ENCODE assay signal across 1 cellular context in genomic region chr15:68228143-68228970, GRCh38.
TF ChIP-seq lines count a peak whose summit lies in the region.

No MANE protein-coding gene starts in this region.

TF ChIP-seq in HepG2, 621 proteins besides CTCF, POLR2A, EP300 and RAD21 (continued from another document and continues in another):
- TF ChIP-seq ZSCAN5A (CRISPR knock-in tag; IDR thresholded peaks at IDR 0.05; ENCODE audit: borderline replicate concordance): no peak
- TF ChIP-seq ZNF362 (CRISPR knock-in tag; IDR thresholded peaks at IDR 0.05; ENCODE audit: borderline replicate concordance): no peak
- TF ChIP-seq ZNF138 (CRISPR knock-in tag; IDR thresholded peaks at IDR 0.05; ENCODE audit: low read depth): no peak
- peak; percentile 67; the same call in 1 of the 2 replicates for TF ChIP-seq ZNF703 (CRISPR knock-in tag; IDR thresholded peaks at IDR 0.05; ENCODE audit: borderline replicate concordance)
- TF ChIP-seq PRDM15 (CRISPR knock-in tag; IDR thresholded peaks at IDR 0.05): no peak
- no peak for TF ChIP-seq ZNF451 (CRISPR knock-in tag; IDR thresholded peaks at IDR 0.05)
- no peak for TF ChIP-seq RERE (CRISPR knock-in tag; IDR thresholded peaks at IDR 0.05; ENCODE audit: low read depth)
- TF ChIP-seq SNAI1 (CRISPR knock-in tag; IDR thresholded peaks at IDR 0.05; ENCODE audit: borderline replicate concordance): no peak
- no peak; the same call in 1 of the 2 replicates for TF ChIP-seq KDM4B (CRISPR knock-in tag; IDR thresholded peaks at IDR 0.05)
- TF ChIP-seq ZNF275 (CRISPR knock-in tag; IDR thresholded peaks at IDR 0.05; ENCODE audit: borderline replicate concordance): no peak
- no peak for TF ChIP-seq NONO (IDR thresholded peaks at IDR 0.05)
- TF ChIP-seq NONO (CRISPR knock-in tag; conservative IDR thresholded peaks at IDR 0.05): peak; percentile 58; the same call in 1 of the 2 replicates
- TF ChIP-seq NR2F1 (CRISPR knock-in tag; IDR thresholded peaks at IDR 0.05): no peak
- TF ChIP-seq MEIS2 (CRISPR knock-in tag; IDR thresholded peaks at IDR 0.05): no peak
- TF ChIP-seq ZNF30 (CRISPR knock-in tag; IDR thresholded peaks at IDR 0.05): no peak
- TF ChIP-seq ELK4 (CRISPR knock-in tag; IDR thresholded peaks at IDR 0.05; ENCODE audit: borderline replicate concordance): no peak
- no peak for TF ChIP-seq SETDB1 (CRISPR knock-in tag; IDR thresholded peaks at IDR 0.05; ENCODE audit: borderline replicate concordance)
- no peak for TF ChIP-seq MTF1 (CRISPR knock-in tag; IDR thresholded peaks at IDR 0.05)
- TF ChIP-seq ZBTB42 (CRISPR knock-in tag; IDR thresholded peaks at IDR 0.05): no peak
- TF ChIP-seq MLXIP (CRISPR knock-in tag; IDR thresholded peaks at IDR 0.05; ENCODE audit: borderline replicate concordance): no peak
- no peak; the same call in 1 of the 2 replicates for TF ChIP-seq KMT2A (CRISPR knock-in tag; IDR thresholded peaks at IDR 0.05)
- no peak for TF ChIP-seq ZNF891 (CRISPR knock-in tag; IDR thresholded peaks at IDR 0.05)
- TF ChIP-seq ZBTB25 (CRISPR knock-in tag; IDR thresholded peaks at IDR 0.05): no peak
- TF ChIP-seq TEAD2 (CRISPR knock-in tag; IDR thresholded peaks at IDR 0.05): no peak
- TF ChIP-seq ZNF605 (CRISPR knock-in tag; IDR thresholded peaks at IDR 0.05): peak; percentile 21; the same call in 1 of the 2 replicates
- no peak for TF ChIP-seq PREB (CRISPR knock-in tag; IDR thresholded peaks at IDR 0.05)
- TF ChIP-seq HNRNPLL (IDR thresholded peaks at IDR 0.05; ENCODE audit: low read depth, low read length, poor library complexity, severe bottlenecking): no peak
- TF ChIP-seq ZNF335 (CRISPR knock-in tag; IDR thresholded peaks at IDR 0.05): no peak
- TF ChIP-seq PHF5A (CRISPR knock-in tag; IDR thresholded peaks at IDR 0.05; ENCODE audit: low read depth, unreplicated experiment): no peak
- no peak for TF ChIP-seq NBN (conservative IDR thresholded peaks at IDR 0.05)
- no peak for TF ChIP-seq DRAP1 (CRISPR knock-in tag; IDR thresholded peaks at IDR 0.05)
- no peak for TF ChIP-seq BRCA1 (CRISPR knock-in tag; IDR thresholded peaks at IDR 0.05)
- TF ChIP-seq ZNF263 (CRISPR knock-in tag; IDR thresholded peaks at IDR 0.05): 0 out of 2 replicates have a peak, but pooled peaks have one; percentile 22
- no peak for TF ChIP-seq TARDBP (CRISPR knock-in tag; IDR thresholded peaks at IDR 0.05)
- TF ChIP-seq ZNF652 (CRISPR knock-in tag; IDR thresholded peaks at IDR 0.05; ENCODE audit: borderline replicate concordance, low read depth): no peak
- no peak for TF ChIP-seq PAWR (CRISPR knock-in tag; IDR thresholded peaks at IDR 0.05; ENCODE audit: borderline replicate concordance)
- no peak for TF ChIP-seq ZBTB3 (CRISPR knock-in tag; IDR thresholded peaks at IDR 0.05; ENCODE audit: borderline replicate concordance, low read depth)
- no peak for TF ChIP-seq KDM6A (CRISPR knock-in tag; IDR thresholded peaks at IDR 0.05; ENCODE audit: low read depth)
- TF ChIP-seq ATM (IDR thresholded peaks at IDR 0.05; ENCODE audit: borderline replicate concordance): no peak
- no peak for TF ChIP-seq ZNF550 (CRISPR knock-in tag; IDR thresholded peaks at IDR 0.05; ENCODE audit: borderline replicate concordance)
- TF ChIP-seq MTA1 (CRISPR knock-in tag; IDR thresholded peaks at IDR 0.05; ENCODE audit: borderline replicate concordance): no peak
- TF ChIP-seq ZBTB7A (CRISPR knock-in tag; IDR thresholded peaks at IDR 0.05): no peak
